In the genomic region with DNA sequence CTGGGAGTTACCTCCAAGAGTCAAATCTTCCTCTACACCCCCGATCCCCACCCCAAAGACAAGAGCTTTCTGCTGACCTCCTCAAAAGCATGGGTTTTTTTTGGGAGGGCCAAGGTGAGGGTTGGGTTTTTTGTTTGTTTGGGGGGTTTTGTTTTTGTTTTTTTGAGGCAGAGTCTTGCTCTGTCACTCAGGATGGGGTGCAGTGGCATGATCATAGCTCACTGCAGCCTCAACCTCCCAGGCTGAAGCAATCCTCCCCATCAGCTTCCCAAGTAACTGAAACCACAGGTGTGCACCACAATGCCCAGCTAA, we compare ENCODE assay signal across 13 cellular contexts. TPM values are rescaled to one million over a fixed set of nuclear protein-coding genes. Genes with fewer than 3 reads are reported as not detected.
"Had no signal": no experiment of that assay in that cellular context is flagged by ENCODE, and none has a peak within 500 bp of the region (broad histone marks: within the 10 kb centered on the region; RNA-seq: fewer than 3 reads in every experiment).

No MANE protein-coding gene starts in this region.

- H3K27ac ChIP-seq: brain microvascular endothelial cell, pancreas, tibial nerve, vagina had no signal

- H3K4me3 ChIP-seq: pancreas, tibial nerve, vagina had no signal

- DNase-seq: activated B cell treated with CpG ODN at 0.5 μM for 24 hours; activated CD4-positive, alpha-beta T cell treated with anti-CD3 and anti-CD28 coated beads for 48 hours; activated naive CD4-positive, alpha-beta T cell; activated naive CD8-positive, alpha-beta T cell treated with anti-CD3 and anti-CD28 coated beads, Interleukin-2, amount 10 ng/mL, durations not matched to agents 7 days and 5 days; effector CD8-positive, alpha-beta T cell; stimulated activated CD4-positive, alpha-beta T cell treated with anti-CD3 and anti-CD28 coated beads, Interleukin-2, amount 100 ng/mL, for 24 hours had no signal

- H3K4me3 Mint-ChIP-seq: activated B cell treated with CpG ODN at 0.5 μM for 24 hours; activated naive CD8-positive, alpha-beta T cell treated with anti-CD3 and anti-CD28 coated beads, Interleukin-2, amount 10 ng/mL, durations not matched to agents 7 days and 5 days; activated T-helper 1 cell treated with anti-CD3 and anti-CD28 coated beads, Interleukin-12 subunit alpha, Interleukin-12 subunit beta, Interleukin-2, Interleukin-4 antibody, amounts not matched to agents 30 ng/mL and 10 ng/mL and 1 ng/mL, durations not matched to agents 14 hours and 24 hours and 36 hours; stimulated activated memory B cell treated with anti-CD40 and anti-IgM and Interleukin-4, amounts not matched to agents 10 μg/mL and 1 μg/mL and 100 μg/mL, for 72 hours had no signal

- H3K36me3 ChIP-seq: brain microvascular endothelial cell, pancreas, tibial nerve, vagina had no signal

- H3K4me1 Mint-ChIP-seq: activated naive CD8-positive, alpha-beta T cell treated with anti-CD3 and anti-CD28 coated beads, Interleukin-2, amount 10 ng/mL, durations not matched to agents 7 days and 5 days; stimulated activated memory B cell treated with anti-CD40 and anti-IgM and Interleukin-4, amounts not matched to agents 10 μg/mL and 1 μg/mL and 100 μg/mL, for 72 hours had no signal

- H3K9me3 ChIP-seq: pancreas, vagina had no signal

- H3K27me3 ChIP-seq: vagina had no signal

- H3K4me1 ChIP-seq: pancreas, vagina had no signal

- H3K9me3 Mint-ChIP-seq: activated B cell treated with CpG ODN at 0.5 μM for 24 hours; activated naive CD8-positive, alpha-beta T cell treated with anti-CD3 and anti-CD28 coated beads, Interleukin-2, amount 10 ng/mL, durations not matched to agents 7 days and 5 days; activated T-helper 1 cell treated with anti-CD3 and anti-CD28 coated beads, Interleukin-12 subunit alpha, Interleukin-12 subunit beta, Interleukin-2, Interleukin-4 antibody, amounts not matched to agents 30 ng/mL and 10 ng/mL and 1 ng/mL, durations not matched to agents 14 hours and 24 hours and 36 hours; stimulated activated memory B cell treated with anti-CD40 and anti-IgM and Interleukin-4, amounts not matched to agents 10 μg/mL and 1 μg/mL and 100 μg/mL, for 72 hours had no signal

- H3K36me3 Mint-ChIP-seq: activated naive CD8-positive, alpha-beta T cell treated with anti-CD3 and anti-CD28 coated beads, Interleukin-2, amount 10 ng/mL, durations not matched to agents 7 days and 5 days; stimulated activated memory B cell treated with anti-CD40 and anti-IgM and Interleukin-4, amounts not matched to agents 10 μg/mL and 1 μg/mL and 100 μg/mL, for 72 hours had no signal

- H3K27ac Mint-ChIP-seq: activated B cell treated with CpG ODN at 0.5 μM for 24 hours; activated naive CD8-positive, alpha-beta T cell treated with anti-CD3 and anti-CD28 coated beads, Interleukin-2, amount 10 ng/mL, durations not matched to agents 7 days and 5 days; activated T-helper 1 cell treated with anti-CD3 and anti-CD28 coated beads, Interleukin-12 subunit alpha, Interleukin-12 subunit beta, Interleukin-2, Interleukin-4 antibody, amounts not matched to agents 30 ng/mL and 10 ng/mL and 1 ng/mL, durations not matched to agents 14 hours and 24 hours and 36 hours; stimulated activated memory B cell treated with anti-CD40 and anti-IgM and Interleukin-4, amounts not matched to agents 10 μg/mL and 1 μg/mL and 100 μg/mL, for 72 hours had no signal

RNA-seq across cellular contexts. Expression of a gene that starts 50.6 kb away (rescaled TPM):
- total RNA-seq: fibroblast of lung had no signal
- polyA plus RNA-seq: fibroblast of lung had no signal
